ENCODE assay signal across 1 cellular context in the genomic region with DNA sequence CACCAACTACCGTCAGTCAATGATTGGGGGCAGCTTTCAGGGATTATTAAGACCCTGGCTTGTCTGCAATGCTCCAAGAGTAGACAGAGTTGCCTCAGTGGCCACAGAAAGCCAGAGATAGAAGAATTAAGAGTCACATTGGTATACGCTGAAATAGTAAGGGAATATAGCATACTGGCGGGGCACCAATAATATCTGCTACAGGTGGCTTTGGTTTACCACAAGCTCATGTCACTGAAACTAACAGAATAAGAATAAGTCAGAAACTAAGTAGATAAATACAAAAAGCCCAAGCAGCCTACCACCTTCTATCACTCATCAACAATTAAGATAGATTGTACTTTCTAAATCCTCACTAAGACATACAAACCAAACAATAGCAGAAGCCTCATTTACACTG.
A peak's percentile ranks its signal among the peaks of the same experiment; 100 is the strongest.
TF ChIP-seq lines count a peak whose summit lies in the region.

No MANE protein-coding gene starts in this region.

TF ChIP-seq in GM12878, 131 proteins besides CTCF, POLR2A, EP300 and RAD21 (continued from another document):
- TF ChIP-seq BHLHE40 (IDR thresholded peaks at IDR 0.05; ENCODE audit: borderline replicate concordance in 1 of 2, low read depth in 2 of 2, low read length in 1 of 2): peak in 1 of 2 experiments; percentile 10; a peak in 1 of 4 replicates
